ENCODE assay signal across 8 cellular contexts in genomic region chr12:109052415-109053323, GRCh38. TPM values are rescaled to one million over a fixed set of nuclear protein-coding genes. Genes with fewer than 3 reads are reported as not detected.
DNase-seq lines count a peak whose midpoint lies in the region; ATAC-seq, FAIRE-seq and TF ChIP-seq lines count a peak whose summit lies in the region.

TSS of gene USP30 (plus strand) at chr12:109052576. CDS start at chr12:109052679, 103 bp downstream.

- peak within 1 kb of the TSS; percentile 89 for H3K27ac Mint-ChIP-seq in type B pancreatic cell

- intact Hi-C loops in left cardiac atrium (cut with DNase I) = no loop called here
- intact Hi-C loops in posterior vena cava (cut with DNase I) = no loop called here

- H3K36me3 Mint-ChIP-seq in type B pancreatic cell = no peaks in the 10 kb centered on the region

- peak; percentile 80 for ATAC-seq in HG02678 (IDR thresholded peaks at IDR 0.05; ENCODE audit: unreplicated experiment)
- ATAC-seq in left cardiac atrium = peak; percentile 97 to 98

- DNase-seq in GM12892 (ENCODE audit: insufficient read length) = peak; percentile 84
- DNase-seq in NCI-H1105 treated with DMSO at 0.1 percent for 48 hours (lab: John Stamatoyannopoulos, UW) = peak; percentile 86
- DNase-seq in T follicular helper cell (ENCODE audit: low read depth) = peak; percentile 75
- DNase-seq in amniotic epithelial cell (ENCODE audit: low read depth) = peak; percentile 83
- peak; percentile 85 for DNase-seq in left cardiac atrium
- DNase-seq in posterior vena cava (ENCODE audit: low spot score) = peak; percentile 95
- peak; percentile 91 for DNase-seq in type B pancreatic cell (ENCODE audit: extremely low spot score, unreplicated experiment)

- H3K4me1 Mint-ChIP-seq in type B pancreatic cell (ENCODE audit: unreplicated experiment) = peaks cover 14% of the 10 kb centered on the region

- no peaks in the 10 kb centered on the region for H3K9me3 Mint-ChIP-seq in type B pancreatic cell

- FAIRE-seq in GM12892 (lab: Jason Lieb, UNC) = peak; percentile 88

- H3K27me3 Mint-ChIP-seq in type B pancreatic cell = no peaks in the 10 kb centered on the region

- peak; percentile 36; the same call in 1 of the 2 replicates for TF ChIP-seq POLR2A in GM12892 (IDR thresholded peaks at IDR 0.05; ENCODE audit: low read depth, low read length)

- peak within 1 kb of the TSS; percentile 98 for H3K4me3 Mint-ChIP-seq in type B pancreatic cell

- no peak for TF ChIP-seq CTCF in type B pancreatic cell (conservative IDR thresholded peaks at IDR 0.05)

RNA-seq across cellular contexts. Expression of gene USP30, which starts in this region (rescaled TPM):
- 5.4 TPM for polyA plus RNA-seq in GM12892 (2012; ENCODE audit: missing spikeins)
- total RNA-seq in left cardiac atrium (1 to 10 TPM; 7.7 to 9.5 TPM), posterior vena cava (1 to 10 TPM; 8.1 to 8.3 TPM), type B pancreatic cell (ENCODE audit: low replicate concordance) (14.5 and 18.9 TPM in 2 replicates)

Comparison
In these comparisons a context has a peak if more than half of its experiments do, and no peak if none do; other contexts are left out.
1. Peak in every context shown above with its lines: DNase-seq and ATAC-seq.